24 cellular contexts compared by ENCODE assay signal in the genomic region with DNA sequence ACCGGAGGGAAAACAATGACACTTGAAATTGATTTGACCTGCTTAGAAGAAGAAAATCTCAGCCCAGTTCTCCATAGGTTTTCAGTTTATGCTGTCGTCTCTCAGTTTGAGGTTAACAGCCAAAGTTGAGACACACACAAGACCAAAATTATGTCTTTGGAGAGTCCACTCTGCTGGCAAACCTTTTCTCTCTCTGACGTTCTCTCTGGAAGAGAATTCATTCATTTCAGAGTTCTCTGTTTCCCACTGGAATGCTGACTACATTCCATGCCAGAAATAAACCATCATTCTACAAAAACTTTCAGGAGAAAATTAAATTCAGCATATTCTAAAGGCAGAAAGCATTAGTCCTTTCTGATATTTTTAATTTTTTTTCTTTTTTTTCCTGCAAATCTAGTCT.
A peak's percentile ranks its signal among the peaks of the same experiment; 100 is the strongest.
DNase-seq lines count a peak whose midpoint lies in the region; ATAC-seq, FAIRE-seq and TF ChIP-seq lines count a peak whose summit lies in the region.
"Had no signal": no experiment of that assay in that cellular context is flagged by ENCODE, and none has a peak within 500 bp of the region (broad histone marks: within the 10 kb centered on the region; RNA-seq: fewer than 3 reads in every experiment).

No MANE protein-coding gene starts in this region.

- H3K79me2 ChIP-seq in astrocyte (ENCODE audit: insufficient read depth, low read length) = no peaks in the 10 kb centered on the region

- peak; percentile 8 for DNase-seq in AG10803 (ENCODE audit: low read depth)
- peak; percentile 79 for DNase-seq in EH (ENCODE audit: low read depth)
- peak; percentile 34 for DNase-seq in M059J (ENCODE audit: low read depth)
- DNase-seq in astrocyte (ENCODE audit: low read depth) = peak; percentile 41
- no peak for DNase-seq in amygdala (lab: John Stamatoyannopoulos, UW)
- DNase-seq in GDM1 (lab: John Stamatoyannopoulos, UW) = no peak
- DNase-seq: 8988T; ACHN; Caco-2; CD4-positive, CD25-positive, alpha-beta regulatory T cell; CD8-positive, alpha-beta T cell; DMS153; DND-41; EL; GF-D8; GOT3 had no signal

- no peaks in the 10 kb centered on the region for H3K4me1 ChIP-seq in astrocyte (ENCODE audit: insufficient read depth, low read length)
- H3K4me1 ChIP-seq: A549, BLaER1, Caco-2, HAP-1 had no signal

- H3K4me3 ChIP-seq in AG10803 (ENCODE audit: low read length) = no peak overlapping the region
- no peak overlapping the region for H3K4me3 ChIP-seq in astrocyte (ENCODE audit: insufficient read depth, low read depth, low read length)
- H3K4me3 ChIP-seq: A549, BLaER1, HAP-1 had no signal

- H3K4me3 Mint-ChIP-seq in astrocyte (ENCODE audit: unreplicated experiment) = no peak overlapping the region
- H3K4me3 Mint-ChIP-seq: B cell; CD4-positive, CD25-positive, alpha-beta regulatory T cell; CD8-positive, alpha-beta T cell had no signal

- peaks cover 8% of the 10 kb centered on the region for H3K4me1 Mint-ChIP-seq in astrocyte (ENCODE audit: low read depth, unreplicated experiment)
- H3K4me1 Mint-ChIP-seq: B cell; CD4-positive, CD25-positive, alpha-beta regulatory T cell had no signal

- H3K9ac ChIP-seq in astrocyte (ENCODE audit: low read length) = no peak overlapping the region
- H3K9ac ChIP-seq: BLaER1 had no signal

- H3K36me3 Mint-ChIP-seq in astrocyte (ENCODE audit: low read depth, unreplicated experiment) = no peaks in the 10 kb centered on the region
- H3K36me3 Mint-ChIP-seq: CD4-positive, CD25-positive, alpha-beta regulatory T cell; CD8-positive, alpha-beta T cell had no signal

- TF ChIP-seq CTCF in AG10803 (conservative IDR thresholded peaks at IDR 0.05; ENCODE audit: low read length) (no peak), astrocyte (IDR thresholded peaks at IDR 0.05; ENCODE audit: insufficient read depth, low read depth, low read length) (no peak)

- H3K4me2 ChIP-seq in astrocyte (ENCODE audit: low read length) = no peak overlapping the region
- H3K4me2 ChIP-seq: A549, BLaER1 had no signal

- ATAC-seq in HG03139 (IDR thresholded peaks at IDR 0.05; ENCODE audit: unreplicated experiment) = no peak
- ATAC-seq in GM18907 (IDR thresholded peaks at IDR 0.05; ENCODE audit: unreplicated experiment) = no peak
- ATAC-seq: A549; CD8-positive, alpha-beta T cell had no signal

- peaks cover 6% of the 10 kb centered on the region for H3K9me3 Mint-ChIP-seq in astrocyte (ENCODE audit: unreplicated experiment)

- no peaks in the 10 kb centered on the region for H3K9me3 ChIP-seq in astrocyte (ENCODE audit: insufficient read depth, low read depth, low read length)
- H3K9me3 ChIP-seq: A549, BLaER1, Caco-2, HAP-1 had no signal

- H3K27ac Mint-ChIP-seq in astrocyte (ENCODE audit: unreplicated experiment) = peak overlapping the region; percentile 73
- H3K27ac Mint-ChIP-seq: B cell; CD4-positive, CD25-positive, alpha-beta regulatory T cell; CD8-positive, alpha-beta T cell had no signal

- peaks cover 4% of the 10 kb centered on the region for H3K27me3 ChIP-seq in astrocyte (ENCODE audit: insufficient read depth, low read length)
- H3K27me3 ChIP-seq: BLaER1 had no signal

- no peaks in the 10 kb centered on the region for H3K36me3 ChIP-seq in astrocyte (ENCODE audit: insufficient read depth, low read length)
- H3K36me3 ChIP-seq: BLaER1, HAP-1 had no signal

- no peak overlapping the region for H2AFZ ChIP-seq in astrocyte (ENCODE audit: low read depth, low read length)

- FAIRE-seq in astrocyte (lab: Jason Lieb, UNC) = no peak
- FAIRE-seq: A549, GM12892, H54 had no signal

- H3K27me3 Mint-ChIP-seq in astrocyte (ENCODE audit: low read depth, unreplicated experiment) = no peaks in the 10 kb centered on the region
- H3K27me3 Mint-ChIP-seq: CD4-positive, CD25-positive, alpha-beta regulatory T cell had no signal

- no peaks in the 10 kb centered on the region for H4K20me1 ChIP-seq in astrocyte (ENCODE audit: insufficient read depth, low read length)
- H4K20me1 ChIP-seq: BLaER1 had no signal

- no peak overlapping the region for H3K27ac ChIP-seq in astrocyte (ENCODE audit: low read depth, low read length)
- H3K27ac ChIP-seq: A549, BLaER1 had no signal

Comparison
In these comparisons a context has a peak if more than half of its experiments do, and no peak if none do; other contexts are left out.
1. DNase-seq: peak in AG10803 (single experiment), EH (single experiment), M059J (single experiment) and astrocyte (single experiment); none in amygdala (0 of 56) and GDM1 (single experiment).